In genomic region chr1:204150702-204151561, GRCh38 we compare ENCODE assay signal across 8 cellular contexts.
DNase-seq lines count a peak whose midpoint lies in the region; ATAC-seq lines count a peak whose summit lies in the region.

No MANE protein-coding gene starts in this region.

- H3K27me3 ChIP-seq in layer of hippocampus (ENCODE audit: control insufficient read depth, insufficient read depth, low read length) (no peaks in the 10 kb centered on the region), subcutaneous abdominal adipose tissue (ENCODE audit: control insufficient read depth in 5 of 5, insufficient read depth in 4 of 5, low read length in 5 of 5) (peaks cover 0 to 27% (median 18%) of the 10 kb centered on the region in 5 donors)

- no peaks in the 10 kb centered on the region for H3K9me3 ChIP-seq in subcutaneous abdominal adipose tissue (ENCODE audit: control insufficient read depth in 5 of 5, low read length in 5 of 5)

- ATAC-seq in GM21447 (IDR thresholded peaks at IDR 0.05; ENCODE audit: unreplicated experiment): no peak

- peaks cover 0 to 18% (median 13%) of the 10 kb centered on the region in 5 donors for H3K4me1 ChIP-seq in subcutaneous abdominal adipose tissue (ENCODE audit: control insufficient read depth in 5 of 5, insufficient read depth in 5 of 5, low read length in 5 of 5)

- no peaks in the 10 kb centered on the region for H3K36me3 ChIP-seq in subcutaneous abdominal adipose tissue (ENCODE audit: control insufficient read depth in 5 of 5, insufficient read depth in 5 of 5, low read length in 5 of 5)

- peak overlapping the region; percentile 30 for H3K27ac ChIP-seq in layer of hippocampus (ENCODE audit: low read depth, low read length)
- no peak overlapping the region for H3K27ac ChIP-seq in subcutaneous abdominal adipose tissue (ENCODE audit: low read depth, low read length)

- peak; percentile 31 for DNase-seq in NCI-H146 (lab: John Stamatoyannopoulos, UW)
- DNase-seq in NCI-H146 treated with DMSO at 0.1 percent for 48 hours (lab: John Stamatoyannopoulos, UW; ENCODE audit: unreplicated experiment): no peak
- DNase-seq in astrocyte of the hippocampus (ENCODE audit: low read depth, low spot score): peak; percentile 33
- no peak for DNase-seq in NCI-H2029 treated with DMSO at 0.1 percent for 48 hours (lab: John Stamatoyannopoulos, UW)
- no peak for DNase-seq in COR-L47 (lab: John Stamatoyannopoulos, UW)

- H3K4me3 ChIP-seq in subcutaneous abdominal adipose tissue (ENCODE audit: low read depth in 1 of 5, low read length in 5 of 5): peak overlapping the region in 4 of 5 donors; percentile 57 to 71 (median 66)

- peak overlapping the region in 3 of 5 donors; percentile 61 to 77 (median 71) for H3K9ac ChIP-seq in subcutaneous abdominal adipose tissue (ENCODE audit: low read length in 5 of 5)

Comparison
In these comparisons a context has a peak if more than half of its experiments do, and no peak if none do; other contexts are left out.
1. DNase-seq: peak in NCI-H146 (single experiment) and astrocyte of the hippocampus (single experiment); none in NCI-H146 treated with DMSO at 0.1 percent for 48 hours (single experiment), NCI-H2029 treated with DMSO at 0.1 percent for 48 hours (single experiment) and COR-L47 (single experiment).